In the genomic region with DNA sequence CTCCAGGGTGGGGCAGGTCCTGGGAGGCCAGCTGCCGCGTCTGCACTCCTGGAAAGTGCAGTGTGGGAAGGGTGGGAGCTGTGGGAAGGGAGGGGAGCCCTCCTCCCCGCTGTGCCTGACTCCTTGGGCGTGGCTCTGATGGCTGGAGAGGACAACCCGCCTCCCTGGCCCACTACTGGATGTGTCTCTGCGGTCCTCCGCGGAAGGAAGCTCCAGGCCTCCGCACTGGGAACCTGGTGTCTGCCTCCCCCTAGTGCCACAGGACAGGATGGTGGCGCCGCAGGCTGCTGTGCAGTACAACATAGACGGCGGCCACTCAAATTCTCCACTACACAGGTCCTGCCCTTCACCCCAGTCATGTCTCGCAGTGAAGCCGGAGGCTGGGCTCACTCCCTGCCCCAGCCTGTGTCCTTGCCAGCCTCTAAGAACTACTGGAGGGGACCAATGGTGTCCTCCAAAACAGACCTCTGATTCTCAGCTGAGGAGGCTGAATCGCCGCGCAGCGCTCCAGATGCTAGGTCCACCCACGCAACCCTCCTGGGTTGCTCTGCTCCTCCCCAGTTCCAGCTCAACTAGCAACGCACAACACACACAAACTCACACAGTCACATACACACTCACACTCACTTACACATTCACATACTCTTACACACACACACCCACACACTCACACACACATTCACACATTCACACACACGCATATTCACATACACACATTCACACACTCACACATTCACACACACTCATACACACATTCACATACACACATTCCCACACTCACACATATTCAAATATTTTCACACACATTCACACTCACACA, we compare ENCODE assay signal across 1 cellular context.
TF ChIP-seq lines count a peak whose summit lies in the region.

No MANE protein-coding gene starts in this region.

TF ChIP-seq in GM12878, 131 proteins besides CTCF, POLR2A, EP300 and RAD21 (continued from another document and continues in another):
- TF ChIP-seq, protein P1, sequence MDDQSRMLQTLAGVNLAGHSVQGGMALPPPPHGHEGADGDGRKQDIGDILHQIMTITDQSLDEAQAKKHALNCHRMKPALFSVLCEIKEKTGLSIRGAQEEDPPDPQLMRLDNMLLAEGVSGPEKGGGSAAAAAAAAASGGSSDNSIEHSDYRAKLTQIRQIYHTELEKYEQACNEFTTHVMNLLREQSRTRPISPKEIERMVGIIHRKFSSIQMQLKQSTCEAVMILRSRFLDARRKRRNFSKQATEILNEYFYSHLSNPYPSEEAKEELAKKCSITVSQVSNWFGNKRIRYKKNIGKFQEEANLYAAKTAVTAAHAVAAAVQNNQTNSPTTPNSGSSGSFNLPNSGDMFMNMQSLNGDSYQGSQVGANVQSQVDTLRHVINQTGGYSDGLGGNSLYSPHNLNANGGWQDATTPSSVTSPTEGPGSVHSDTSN (IDR thresholded peaks at IDR 0.05; ENCODE audit: insufficient replicate concordance, low read depth, low read length), result peak; percentile 28
- TF ChIP-seq NBN (IDR thresholded peaks at IDR 0.05) (peak; percentile 93; the same call in 1 of the 2 replicates), ZNF384 (IDR thresholded peaks at IDR 0.05; ENCODE audit: borderline replicate concordance, low read depth, low read length) (no peak), STAT1 (conservative IDR thresholded peaks at IDR 0.05) (no peak), SMC3 (IDR thresholded peaks at IDR 0.05; ENCODE audit: borderline replicate concordance, low read length) (peak; percentile 34; the same call in 1 of the 2 replicates), YBX1 (IDR thresholded peaks at IDR 0.05) (no peak), EGR1 (IDR thresholded peaks at IDR 0.05; ENCODE audit: borderline replicate concordance in 1 of 2, low read depth in 2 of 2, low read length in 2 of 2) (peak in 1 of 2 experiments; percentile 28; a peak in 1 of 3 replicates), TCF12 (IDR thresholded peaks at IDR 0.05; ENCODE audit: low read depth, low read length) (no peak), CREM (IDR thresholded peaks at IDR 0.05; ENCODE audit: low read depth) (no peak), SPI1 (IDR thresholded peaks at IDR 0.05; ENCODE audit: borderline replicate concordance, insufficient read depth, low read depth, low read length) (no peak), CBX3 (IDR thresholded peaks at IDR 0.05; ENCODE audit: borderline replicate concordance, low read depth) (no peak), ZNF622 (IDR thresholded peaks at IDR 0.05) (no peak), MYC (IDR thresholded peaks at IDR 0.05; ENCODE audit: insufficient read depth, insufficient read length, insufficient replicate concordance, low read length, severe bottlenecking) (no peak), MYB (IDR thresholded peaks at IDR 0.05; ENCODE audit: borderline replicate concordance, low read depth, low read length) (no peak), TAF1 (IDR thresholded peaks at IDR 0.05; ENCODE audit: borderline replicate concordance, low read depth, low read length) (no peak), JUNB (IDR thresholded peaks at IDR 0.05) (no peak), CREB1 (IDR thresholded peaks at IDR 0.05; ENCODE audit: low read depth) (no peak), HDGF (IDR thresholded peaks at IDR 0.05) (peak; percentile 99), SREBF2 (IDR thresholded peaks at IDR 0.05; ENCODE audit: low read length) (no peak), GATAD2B (conservative IDR thresholded peaks at IDR 0.05; ENCODE audit: low read depth) (0 out of 2 replicates have a peak, but pooled peaks have one; percentile 3), GABPA (IDR thresholded peaks at IDR 0.05; ENCODE audit: low read depth) (no peak), ASH2L (IDR thresholded peaks at IDR 0.05; ENCODE audit: borderline replicate concordance, low read depth) (no peak), EED (IDR thresholded peaks at IDR 0.05; ENCODE audit: low read depth) (no peak), CEBPB (IDR thresholded peaks at IDR 0.05; ENCODE audit: borderline replicate concordance in 1 of 2, low read depth in 2 of 2, low read length in 2 of 2) (no peak), KAT2A (conservative IDR thresholded peaks at IDR 0.05; ENCODE audit: control insufficient read depth, low read depth, low read length) (no peak)
- TF ChIP-seq, protein P2, sequence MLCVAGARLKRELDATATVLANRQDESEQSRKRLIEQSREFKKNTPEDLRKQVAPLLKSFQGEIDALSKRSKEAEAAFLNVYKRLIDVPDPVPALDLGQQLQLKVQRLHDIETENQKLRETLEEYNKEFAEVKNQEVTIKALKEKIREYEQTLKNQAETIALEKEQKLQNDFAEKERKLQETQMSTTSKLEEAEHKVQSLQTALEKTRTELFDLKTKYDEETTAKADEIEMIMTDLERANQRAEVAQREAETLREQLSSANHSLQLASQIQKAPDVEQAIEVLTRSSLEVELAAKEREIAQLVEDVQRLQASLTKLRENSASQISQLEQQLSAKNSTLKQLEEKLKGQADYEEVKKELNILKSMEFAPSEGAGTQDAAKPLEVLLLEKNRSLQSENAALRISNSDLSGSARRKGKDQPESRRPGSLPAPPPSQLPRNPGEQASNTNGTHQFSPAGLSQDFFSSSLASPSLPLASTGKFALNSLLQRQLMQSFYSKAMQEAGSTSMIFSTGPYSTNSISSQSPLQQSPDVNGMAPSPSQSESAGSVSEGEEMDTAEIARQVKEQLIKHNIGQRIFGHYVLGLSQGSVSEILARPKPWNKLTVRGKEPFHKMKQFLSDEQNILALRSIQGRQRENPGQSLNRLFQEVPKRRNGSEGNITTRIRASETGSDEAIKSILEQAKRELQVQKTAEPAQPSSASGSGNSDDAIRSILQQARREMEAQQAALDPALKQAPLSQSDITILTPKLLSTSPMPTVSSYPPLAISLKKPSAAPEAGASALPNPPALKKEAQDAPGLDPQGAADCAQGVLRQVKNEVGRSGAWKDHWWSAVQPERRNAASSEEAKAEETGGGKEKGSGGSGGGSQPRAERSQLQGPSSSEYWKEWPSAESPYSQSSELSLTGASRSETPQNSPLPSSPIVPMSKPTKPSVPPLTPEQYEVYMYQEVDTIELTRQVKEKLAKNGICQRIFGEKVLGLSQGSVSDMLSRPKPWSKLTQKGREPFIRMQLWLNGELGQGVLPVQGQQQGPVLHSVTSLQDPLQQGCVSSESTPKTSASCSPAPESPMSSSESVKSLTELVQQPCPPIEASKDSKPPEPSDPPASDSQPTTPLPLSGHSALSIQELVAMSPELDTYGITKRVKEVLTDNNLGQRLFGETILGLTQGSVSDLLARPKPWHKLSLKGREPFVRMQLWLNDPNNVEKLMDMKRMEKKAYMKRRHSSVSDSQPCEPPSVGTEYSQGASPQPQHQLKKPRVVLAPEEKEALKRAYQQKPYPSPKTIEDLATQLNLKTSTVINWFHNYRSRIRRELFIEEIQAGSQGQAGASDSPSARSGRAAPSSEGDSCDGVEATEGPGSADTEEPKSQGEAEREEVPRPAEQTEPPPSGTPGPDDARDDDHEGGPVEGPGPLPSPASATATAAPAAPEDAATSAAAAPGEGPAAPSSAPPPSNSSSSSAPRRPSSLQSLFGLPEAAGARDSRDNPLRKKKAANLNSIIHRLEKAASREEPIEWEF (IDR thresholded peaks at IDR 0.05; ENCODE audit: insufficient replicate concordance, low read depth, low read length), result no peak
- TF ChIP-seq, protein P3, sequence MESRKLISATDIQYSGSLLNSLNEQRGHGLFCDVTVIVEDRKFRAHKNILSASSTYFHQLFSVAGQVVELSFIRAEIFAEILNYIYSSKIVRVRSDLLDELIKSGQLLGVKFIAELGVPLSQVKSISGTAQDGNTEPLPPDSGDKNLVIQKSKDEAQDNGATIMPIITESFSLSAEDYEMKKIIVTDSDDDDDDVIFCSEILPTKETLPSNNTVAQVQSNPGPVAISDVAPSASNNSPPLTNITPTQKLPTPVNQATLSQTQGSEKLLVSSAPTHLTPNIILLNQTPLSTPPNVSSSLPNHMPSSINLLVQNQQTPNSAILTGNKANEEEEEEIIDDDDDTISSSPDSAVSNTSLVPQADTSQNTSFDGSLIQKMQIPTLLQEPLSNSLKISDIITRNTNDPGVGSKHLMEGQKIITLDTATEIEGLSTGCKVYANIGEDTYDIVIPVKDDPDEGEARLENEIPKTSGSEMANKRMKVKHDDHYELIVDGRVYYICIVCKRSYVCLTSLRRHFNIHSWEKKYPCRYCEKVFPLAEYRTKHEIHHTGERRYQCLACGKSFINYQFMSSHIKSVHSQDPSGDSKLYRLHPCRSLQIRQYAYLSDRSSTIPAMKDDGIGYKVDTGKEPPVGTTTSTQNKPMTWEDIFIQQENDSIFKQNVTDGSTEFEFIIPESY (IDR thresholded peaks at IDR 0.05), result peak; percentile 99
- TF ChIP-seq, protein P4, sequence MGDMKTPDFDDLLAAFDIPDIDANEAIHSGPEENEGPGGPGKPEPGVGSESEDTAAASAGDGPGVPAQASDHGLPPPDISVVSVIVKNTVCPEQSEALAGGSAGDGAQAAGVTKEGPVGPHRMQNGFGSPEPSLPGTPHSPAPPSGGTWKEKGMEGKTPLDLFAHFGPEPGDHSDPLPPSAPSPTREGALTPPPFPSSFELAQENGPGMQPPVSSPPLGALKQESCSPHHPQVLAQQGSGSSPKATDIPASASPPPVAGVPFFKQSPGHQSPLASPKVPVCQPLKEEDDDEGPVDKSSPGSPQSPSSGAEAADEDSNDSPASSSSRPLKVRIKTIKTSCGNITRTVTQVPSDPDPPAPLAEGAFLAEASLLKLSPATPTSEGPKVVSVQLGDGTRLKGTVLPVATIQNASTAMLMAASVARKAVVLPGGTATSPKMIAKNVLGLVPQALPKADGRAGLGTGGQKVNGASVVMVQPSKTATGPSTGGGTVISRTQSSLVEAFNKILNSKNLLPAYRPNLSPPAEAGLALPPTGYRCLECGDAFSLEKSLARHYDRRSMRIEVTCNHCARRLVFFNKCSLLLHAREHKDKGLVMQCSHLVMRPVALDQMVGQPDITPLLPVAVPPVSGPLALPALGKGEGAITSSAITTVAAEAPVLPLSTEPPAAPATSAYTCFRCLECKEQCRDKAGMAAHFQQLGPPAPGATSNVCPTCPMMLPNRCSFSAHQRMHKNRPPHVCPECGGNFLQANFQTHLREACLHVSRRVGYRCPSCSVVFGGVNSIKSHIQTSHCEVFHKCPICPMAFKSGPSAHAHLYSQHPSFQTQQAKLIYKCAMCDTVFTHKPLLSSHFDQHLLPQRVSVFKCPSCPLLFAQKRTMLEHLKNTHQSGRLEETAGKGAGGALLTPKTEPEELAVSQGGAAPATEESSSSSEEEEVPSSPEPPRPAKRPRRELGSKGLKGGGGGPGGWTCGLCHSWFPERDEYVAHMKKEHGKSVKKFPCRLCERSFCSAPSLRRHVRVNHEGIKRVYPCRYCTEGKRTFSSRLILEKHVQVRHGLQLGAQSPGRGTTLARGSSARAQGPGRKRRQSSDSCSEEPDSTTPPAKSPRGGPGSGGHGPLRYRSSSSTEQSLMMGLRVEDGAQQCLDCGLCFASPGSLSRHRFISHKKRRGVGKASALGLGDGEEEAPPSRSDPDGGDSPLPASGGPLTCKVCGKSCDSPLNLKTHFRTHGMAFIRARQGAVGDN (IDR thresholded peaks at IDR 0.05), result peak; percentile 42; the same call in 1 of the 2 replicates
- TF ChIP-seq, protein P5, sequence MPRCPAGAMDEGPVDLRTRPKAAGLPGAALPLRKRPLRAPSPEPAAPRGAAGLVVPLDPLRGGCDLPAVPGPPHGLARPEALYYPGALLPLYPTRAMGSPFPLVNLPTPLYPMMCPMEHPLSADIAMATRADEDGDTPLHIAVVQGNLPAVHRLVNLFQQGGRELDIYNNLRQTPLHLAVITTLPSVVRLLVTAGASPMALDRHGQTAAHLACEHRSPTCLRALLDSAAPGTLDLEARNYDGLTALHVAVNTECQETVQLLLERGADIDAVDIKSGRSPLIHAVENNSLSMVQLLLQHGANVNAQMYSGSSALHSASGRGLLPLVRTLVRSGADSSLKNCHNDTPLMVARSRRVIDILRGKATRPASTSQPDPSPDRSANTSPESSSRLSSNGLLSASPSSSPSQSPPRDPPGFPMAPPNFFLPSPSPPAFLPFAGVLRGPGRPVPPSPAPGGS (IDR thresholded peaks at IDR 0.05; ENCODE audit: borderline replicate concordance, insufficient read depth, low read depth, low read length, poor library complexity, severe bottlenecking), result peak; percentile 92
- TF ChIP-seq, protein P6, sequence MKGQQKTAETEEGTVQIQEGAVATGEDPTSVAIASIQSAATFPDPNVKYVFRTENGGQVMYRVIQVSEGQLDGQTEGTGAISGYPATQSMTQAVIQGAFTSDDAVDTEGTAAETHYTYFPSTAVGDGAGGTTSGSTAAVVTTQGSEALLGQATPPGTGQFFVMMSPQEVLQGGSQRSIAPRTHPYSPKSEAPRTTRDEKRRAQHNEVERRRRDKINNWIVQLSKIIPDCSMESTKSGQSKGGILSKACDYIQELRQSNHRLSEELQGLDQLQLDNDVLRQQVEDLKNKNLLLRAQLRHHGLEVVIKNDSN (IDR thresholded peaks at IDR 0.05; ENCODE audit: borderline replicate concordance, extremely low read length, insufficient read depth, low read depth, low read length), result no peak
- TF ChIP-seq, protein P7, sequence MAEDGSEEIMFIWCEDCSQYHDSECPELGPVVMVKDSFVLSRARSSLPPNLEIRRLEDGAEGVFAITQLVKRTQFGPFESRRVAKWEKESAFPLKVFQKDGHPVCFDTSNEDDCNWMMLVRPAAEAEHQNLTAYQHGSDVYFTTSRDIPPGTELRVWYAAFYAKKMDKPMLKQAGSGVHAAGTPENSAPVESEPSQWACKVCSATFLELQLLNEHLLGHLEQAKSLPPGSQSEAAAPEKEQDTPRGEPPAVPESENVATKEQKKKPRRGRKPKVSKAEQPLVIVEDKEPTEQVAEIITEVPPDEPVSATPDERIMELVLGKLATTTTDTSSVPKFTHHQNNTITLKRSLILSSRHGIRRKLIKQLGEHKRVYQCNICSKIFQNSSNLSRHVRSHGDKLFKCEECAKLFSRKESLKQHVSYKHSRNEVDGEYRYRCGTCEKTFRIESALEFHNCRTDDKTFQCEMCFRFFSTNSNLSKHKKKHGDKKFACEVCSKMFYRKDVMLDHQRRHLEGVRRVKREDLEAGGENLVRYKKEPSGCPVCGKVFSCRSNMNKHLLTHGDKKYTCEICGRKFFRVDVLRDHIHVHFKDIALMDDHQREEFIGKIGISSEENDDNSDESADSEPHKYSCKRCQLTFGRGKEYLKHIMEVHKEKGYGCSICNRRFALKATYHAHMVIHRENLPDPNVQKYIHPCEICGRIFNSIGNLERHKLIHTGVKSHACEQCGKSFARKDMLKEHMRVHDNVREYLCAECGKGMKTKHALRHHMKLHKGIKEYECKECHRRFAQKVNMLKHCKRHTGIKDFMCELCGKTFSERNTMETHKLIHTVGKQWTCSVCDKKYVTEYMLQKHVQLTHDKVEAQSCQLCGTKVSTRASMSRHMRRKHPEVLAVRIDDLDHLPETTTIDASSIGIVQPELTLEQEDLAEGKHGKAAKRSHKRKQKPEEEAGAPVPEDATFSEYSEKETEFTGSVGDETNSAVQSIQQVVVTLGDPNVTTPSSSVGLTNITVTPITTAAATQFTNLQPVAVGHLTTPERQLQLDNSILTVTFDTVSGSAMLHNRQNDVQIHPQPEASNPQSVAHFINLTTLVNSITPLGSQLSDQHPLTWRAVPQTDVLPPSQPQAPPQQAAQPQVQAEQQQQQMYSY (CRISPR knock-in tag; IDR thresholded peaks at IDR 0.05), result no peak
- TF ChIP-seq, protein P8, sequence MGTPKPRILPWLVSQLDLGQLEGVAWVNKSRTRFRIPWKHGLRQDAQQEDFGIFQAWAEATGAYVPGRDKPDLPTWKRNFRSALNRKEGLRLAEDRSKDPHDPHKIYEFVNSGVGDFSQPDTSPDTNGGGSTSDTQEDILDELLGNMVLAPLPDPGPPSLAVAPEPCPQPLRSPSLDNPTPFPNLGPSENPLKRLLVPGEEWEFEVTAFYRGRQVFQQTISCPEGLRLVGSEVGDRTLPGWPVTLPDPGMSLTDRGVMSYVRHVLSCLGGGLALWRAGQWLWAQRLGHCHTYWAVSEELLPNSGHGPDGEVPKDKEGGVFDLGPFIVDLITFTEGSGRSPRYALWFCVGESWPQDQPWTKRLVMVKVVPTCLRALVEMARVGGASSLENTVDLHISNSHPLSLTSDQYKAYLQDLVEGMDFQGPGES (IDR thresholded peaks at IDR 0.05), result no peak
